Comparison of ENCODE assay signal across 23 cellular contexts in genomic region chr3:127446756-127447155, GRCh38.
DNase-seq lines count a peak whose midpoint lies in the region; ATAC-seq and TF ChIP-seq lines count a peak whose summit lies in the region.
"Had no signal": no experiment of that assay in that cellular context is flagged by ENCODE, and none has a peak within 500 bp of the region (broad histone marks: within the 10 kb centered on the region; RNA-seq: fewer than 3 reads in every experiment).

No MANE protein-coding gene starts in this region.

- peaks cover 19% of the 10 kb centered on the region for H3K27me3 Mint-ChIP-seq in neural progenitor cell (ENCODE audit: insufficient read depth, low read depth)

- no peak overlapping the region for H3K9ac ChIP-seq in neural progenitor cell
- H3K9ac ChIP-seq: BLaER1, GM23248 had no signal

- no peak overlapping the region for H2AFZ ChIP-seq in neural progenitor cell (replicated peaks)
- H2AFZ ChIP-seq: GM23248 had no signal

- peak overlapping the region; percentile 75 for H3K27ac Mint-ChIP-seq in neural progenitor cell
- H3K27ac Mint-ChIP-seq: CD8-positive, alpha-beta T cell had no signal

- H3K4me3 ChIP-seq in coronary artery (no peak overlapping the region), neural progenitor cell (no peak overlapping the region), suprapubic skin (no peak overlapping the region)
- H3K4me3 ChIP-seq: BLaER1, GM12878, GM23248, SJCRH30 had no signal

- no peaks in the 10 kb centered on the region for H3K36me3 Mint-ChIP-seq in neural progenitor cell
- H3K36me3 Mint-ChIP-seq: CD8-positive, alpha-beta T cell had no signal

- intact Hi-C loops in cardiac septum (cut with DNase I) = no loop called here
- intact Hi-C loops in left ventricle myocardium superior (cut with micrococcal nuclease) = no loop called here

- no peak overlapping the region for H3K4me2 ChIP-seq in neural progenitor cell
- H3K4me2 ChIP-seq: BLaER1 had no signal

- H3K36me3 ChIP-seq in neural progenitor cell (no peaks in the 10 kb centered on the region), suprapubic skin (no peaks in the 10 kb centered on the region)
- H3K36me3 ChIP-seq: BLaER1, SJCRH30 had no signal

- ATAC-seq in left ventricle myocardium superior (no peak), HG02759 (IDR thresholded peaks at IDR 0.05; ENCODE audit: unreplicated experiment) (no peak)
- ATAC-seq: CD8-positive, alpha-beta T cell; GM12878; HCT116 had no signal

- DNase-seq in cardiac septum (ENCODE audit: low spot score) = peak; percentile 54
- no peak for DNase-seq in left ventricle myocardium superior
- DNase-seq in coronary artery (ENCODE audit: low spot score) = peak; percentile 35
- DNase-seq in neural progenitor cell (ENCODE audit: low spot score) = no peak
- peak; percentile 22 to 53 for DNase-seq in suprapubic skin (ENCODE audit: low spot score in 2 of 2)
- DNase-seq in A172 (ENCODE audit: low spot score) = no peak
- no peak for DNase-seq in NCI-H2171 treated with DMSO at 0.1 percent for 48 hours (lab: John Stamatoyannopoulos, UW)
- DNase-seq: Calu3; CD8-positive, alpha-beta T cell; DMS53; EL; GM23248; KG1; NCI-H1105 treated with DMSO at 0.1 percent for 48 hours; NCI-H1694 treated with DMSO at 0.1 percent for 48 hours; NCI-H226; OCI-M1; RPMI8226; SJCRH30 had no signal

- H3K4me1 ChIP-seq in neural progenitor cell (peaks cover 3% of the 10 kb centered on the region), suprapubic skin (peaks cover 7% of the 10 kb centered on the region)
- H3K4me1 ChIP-seq: BLaER1, SJCRH30 had no signal

- H3K9me3 ChIP-seq in neural progenitor cell (ENCODE audit: low read depth) (no peaks in the 10 kb centered on the region), suprapubic skin (no peaks in the 10 kb centered on the region)
- H3K9me3 ChIP-seq: BLaER1, SJCRH30 had no signal

- peaks cover 21% of the 10 kb centered on the region for H3K4me1 Mint-ChIP-seq in neural progenitor cell

- H3K4me3 Mint-ChIP-seq in neural progenitor cell = no peak overlapping the region
- H3K4me3 Mint-ChIP-seq: CD8-positive, alpha-beta T cell had no signal

- no peaks in the 10 kb centered on the region for H3K27me3 ChIP-seq in neural progenitor cell
- H3K27me3 ChIP-seq in suprapubic skin = peaks cover 18% of the 10 kb centered on the region
- H3K27me3 ChIP-seq: SJCRH30 had no signal

- no peak for TF ChIP-seq POLR2A in suprapubic skin (IDR thresholded peaks at IDR 0.05)

- TF ChIP-seq EP300 in suprapubic skin (IDR thresholded peaks at IDR 0.05) = no peak

- no peaks in the 10 kb centered on the region for H4K20me1 ChIP-seq in neural progenitor cell (ENCODE audit: low read depth)
- H4K20me1 ChIP-seq: BLaER1 had no signal

- TF ChIP-seq CTCF in coronary artery (IDR thresholded peaks at IDR 0.05) (no peak), neural progenitor cell (IDR thresholded peaks at IDR 0.05) (no peak), suprapubic skin (IDR thresholded peaks at IDR 0.05) (no peak)

- H3K79me2 ChIP-seq in neural progenitor cell (ENCODE audit: low read depth) = no peaks in the 10 kb centered on the region

- no peaks in the 10 kb centered on the region for H3F3A ChIP-seq in neural progenitor cell (ENCODE audit: low read depth)

- no peak overlapping the region for H3K27ac ChIP-seq in coronary artery
- no peak overlapping the region for H3K27ac ChIP-seq in neural progenitor cell
- H3K27ac ChIP-seq in suprapubic skin = no peak overlapping the region
- H3K27ac ChIP-seq: BLaER1, GM23248, SJCRH30 had no signal

- H3K9me3 Mint-ChIP-seq in neural progenitor cell = no peaks in the 10 kb centered on the region
- H3K9me3 Mint-ChIP-seq: CD8-positive, alpha-beta T cell had no signal

- 70% methylated on average over 4 of the region's 4 CpGs for WGBS in suprapubic skin

Comparison
In these comparisons a context has a peak if more than half of its experiments do, and no peak if none do; other contexts are left out.
1. DNase-seq: peak in cardiac septum (single experiment), coronary artery (single experiment) and suprapubic skin (2 of 2); none in left ventricle myocardium superior (single experiment), neural progenitor cell (single experiment), A172 (single experiment) and NCI-H2171 treated with DMSO at 0.1 percent for 48 hours (single experiment).